ENCODE assay signal across 15 cellular contexts in genomic region chr13:98999635-98999952, GRCh38. TPM values are rescaled to one million over a fixed set of nuclear protein-coding genes. Genes with fewer than 3 reads are reported as not detected.
DNase-seq lines count a peak whose midpoint lies in the region; ATAC-seq and TF ChIP-seq lines count a peak whose summit lies in the region.
"Had no signal": no experiment of that assay in that cellular context is flagged by ENCODE, and none has a peak within 500 bp of the region (broad histone marks: within the 10 kb centered on the region; RNA-seq: fewer than 3 reads in every experiment).

No MANE protein-coding gene starts in this region.

- CTCF ChIA-PET in T-cell (lab: Charles Lee), result no interaction called here

- H3K9me3 ChIP-seq in colonic mucosa, result no peaks in the 10 kb centered on the region
- H3K9me3 ChIP-seq: adrenal gland, BLaER1, thoracic aorta had no signal

- ATAC-seq in T-cell (replicated peaks in 1 of 4), result no peak
- no peak for ATAC-seq in GM18868 (IDR thresholded peaks at IDR 0.05; ENCODE audit: unreplicated experiment)
- no peak for ATAC-seq in GM18870 (IDR thresholded peaks at IDR 0.05; ENCODE audit: unreplicated experiment)

- H3K4me3 ChIP-seq in fibroblast of pulmonary artery (replicated peaks; ENCODE audit: low read depth, low read length), result no peak overlapping the region
- no peak overlapping the region for H3K4me3 ChIP-seq in colonic mucosa
- H3K4me3 ChIP-seq: adrenal gland, BLaER1, thoracic aorta had no signal

- H3K4me3 Mint-ChIP-seq in T-cell (peak overlapping the region; percentile 55 to 67 (median 66)), neural crest cell (no peak overlapping the region)

- TF ChIP-seq CTCF in fibroblast of pulmonary artery (IDR thresholded peaks at IDR 0.05; ENCODE audit: low read length, missing control alignments), result no peak
- no peak for TF ChIP-seq CTCF in neural crest cell (conservative IDR thresholded peaks at IDR 0.05)
- no peak for TF ChIP-seq CTCF in colonic mucosa (IDR thresholded peaks at IDR 0.05)

- no peak overlapping the region for H3K27ac ChIP-seq in colonic mucosa
- H3K27ac ChIP-seq: BLaER1 had no signal

- POLR2A ChIA-PET in T-cell (lab: Charles Lee), result interaction anchor here in 1 of 2 donors (0.6 kb wide), 1 partner anchor 125 kb away, joined by 4 read pairs; no protein-coding TSS in a partner anchor

- H3K36me3 Mint-ChIP-seq in T-cell, result peaks cover 9% of the 10 kb centered on the region
- H3K36me3 Mint-ChIP-seq in neural crest cell (ENCODE audit: low read depth), result no peaks in the 10 kb centered on the region

- H3K27me3 Mint-ChIP-seq in T-cell, result no peaks in the 10 kb centered on the region
- H3K27me3 Mint-ChIP-seq in neural crest cell (ENCODE audit: low read depth), result no peaks in the 10 kb centered on the region
- H3K27me3 Mint-ChIP-seq: central memory CD8-positive, alpha-beta T cell had no signal

- H3K4me1 Mint-ChIP-seq in T-cell (peaks cover 97 to 100% (median 98%) of the 10 kb centered on the region in 3 donors), neural crest cell (peaks cover 17% of the 10 kb centered on the region)

- no peaks in the 10 kb centered on the region for H3K4me1 ChIP-seq in colonic mucosa

- H3K9me3 Mint-ChIP-seq in T-cell (no peaks in the 10 kb centered on the region), neural crest cell (no peaks in the 10 kb centered on the region)
- H3K9me3 Mint-ChIP-seq: central memory CD8-positive, alpha-beta T cell had no signal

- intact Hi-C loops in colonic mucosa (cut with DNase I), result no loop called here

- H3K36me3 ChIP-seq in colonic mucosa, result no peaks in the 10 kb centered on the region
- H3K36me3 ChIP-seq: adrenal gland, BLaER1, thoracic aorta had no signal

- DNase-seq in EH (ENCODE audit: low read depth) (peak; percentile 32), T-cell (no peak), fibroblast of pulmonary artery (ENCODE audit: low read depth) (peak; percentile 54), neural crest cell (ENCODE audit: low read depth, low spot score) (no peak), colonic mucosa (no peak)
- DNase-seq: adrenal gland, DMS53, glutamatergic neuron, NCI-H2227 treated with DMSO at 0.1 percent for 48 hours, occipital lobe had no signal

- no peaks in the 10 kb centered on the region for H3K27me3 ChIP-seq in colonic mucosa
- H3K27me3 ChIP-seq: adrenal gland, BLaER1 had no signal

- H3K27ac Mint-ChIP-seq in T-cell (peak overlapping the region; percentile 86 to 97), neural crest cell (ENCODE audit: unreplicated experiment) (peak overlapping the region; percentile 23)

- no peak overlapping the region for H3K9ac ChIP-seq in colonic mucosa (ENCODE audit: low read depth in 2 of 2, low read length in 2 of 2)
- H3K9ac ChIP-seq: BLaER1 had no signal

RNA-seq across cellular contexts. Expression of gene DOCK9, which starts 21.7 kb away (rescaled TPM):
- 100 to 1,000 TPM in 4 of 5 donors, 10 to 100 TPM in 1; 96.2 to 170 (median 162) TPM for total RNA-seq in T-cell
- 6.9 and 8.2 TPM in 2 replicates for total RNA-seq in neural crest cell
- total RNA-seq in colonic mucosa, result 10 to 100 TPM; 42.3 to 52.4 TPM

Comparison
In these comparisons a context has a peak if more than half of its experiments do, and no peak if none do; other contexts are left out.
1. DNase-seq: peak in EH (single experiment) and fibroblast of pulmonary artery (single experiment); none in T-cell (0 of 34), neural crest cell (single experiment) and colonic mucosa (single experiment).